18 cellular contexts compared by ENCODE assay signal in genomic region chr15:43293402-43293801, GRCh38. TPM values are rescaled to one million over a fixed set of nuclear protein-coding genes. Genes with fewer than 3 reads are reported as not detected.
DNase-seq lines count a peak whose midpoint lies in the region; ATAC-seq lines count a peak whose summit lies in the region.
"Had no signal": no experiment of that assay in that cellular context is flagged by ENCODE, and none has a peak within 500 bp of the region (broad histone marks: within the 10 kb centered on the region; RNA-seq: fewer than 3 reads in every experiment).

No MANE protein-coding gene starts in this region.

- H3K9ac ChIP-seq in NT2/D1 (ENCODE audit: insufficient read length, low read depth): peak overlapping the region; percentile 32

- H3K27ac Mint-ChIP-seq in activated CD4-positive, alpha-beta memory T cell treated with anti-CD3 and anti-CD28 coated beads for 36 hours: no peak overlapping the region
- no peak overlapping the region for H3K27ac Mint-ChIP-seq in activated CD4-positive, alpha-beta memory T cell treated with anti-CD3 and anti-CD28 coated beads, Interleukin-2, amount 10 ng/mL, durations not matched to agents 7 days and 5 days
- no peak overlapping the region for H3K27ac Mint-ChIP-seq in stimulated activated effector memory CD8-positive, alpha-beta T cell treated with anti-CD3 and anti-CD28 coated beads, Interleukin-12 subunit alpha, Interleukin-12 subunit beta, amount 100 ng/mL, for 72 hours
- H3K27ac Mint-ChIP-seq: activated T-cell treated with anti-CD3 and anti-CD28 coated beads, Interleukin-2, amount 50 U/mL, for 24 hours; T-cell had no signal

- H3K4me3 ChIP-seq in NT2/D1 (ENCODE audit: insufficient read length, low read depth): no peak overlapping the region
- H3K4me3 ChIP-seq: colonic mucosa, heart right ventricle, lung had no signal

- H3K4me3 Mint-ChIP-seq in activated CD4-positive, alpha-beta memory T cell treated with anti-CD3 and anti-CD28 coated beads for 36 hours: no peak overlapping the region
- H3K4me3 Mint-ChIP-seq in activated CD4-positive, alpha-beta memory T cell treated with anti-CD3 and anti-CD28 coated beads, Interleukin-2, amount 10 ng/mL, durations not matched to agents 7 days and 5 days: no peak overlapping the region
- H3K4me3 Mint-ChIP-seq in stimulated activated effector memory CD8-positive, alpha-beta T cell treated with anti-CD3 and anti-CD28 coated beads, Interleukin-12 subunit alpha, Interleukin-12 subunit beta, amount 100 ng/mL, for 72 hours: no peak overlapping the region
- H3K4me3 Mint-ChIP-seq: activated T-cell treated with anti-CD3 and anti-CD28 coated beads, Interleukin-2, amount 50 U/mL, for 24 hours had no signal

- peak; percentile 15 for DNase-seq in activated CD4-positive, alpha-beta memory T cell treated with anti-CD3 and anti-CD28 coated beads for 36 hours
- DNase-seq in activated CD4-positive, alpha-beta memory T cell treated with anti-CD3 and anti-CD28 coated beads, Interleukin-2, amount 10 ng/mL, durations not matched to agents 7 days and 5 days: no peak
- no peak for DNase-seq in NT2/D1 (ENCODE audit: low read depth, low spot score)
- peak; percentile 60 for DNase-seq in iPS DF 19.7 (ENCODE audit: low read depth, low spot score)
- DNase-seq in stimulated activated effector memory CD8-positive, alpha-beta T cell treated with anti-CD3 and anti-CD28 coated beads, Interleukin-12 subunit alpha, Interleukin-12 subunit beta, amount 100 ng/mL, for 72 hours (ENCODE audit: low spot score in 2 of 2): no peak
- no peak for DNase-seq in DMS 273 treated with DMSO at 0.1 percent for 48 hours (lab: John Stamatoyannopoulos, UW)
- no peak for DNase-seq in kidney tubule cell (ENCODE audit: low spot score)
- DNase-seq: activated T-cell treated with anti-CD3 and anti-CD28 coated beads, Interleukin-2, amount 50 U/mL, for 24 hours; colonic mucosa; heart right ventricle; NCI-H510A treated with DMSO at 0.1 percent for 48 hours; small intestine had no signal

- no peaks in the 10 kb centered on the region for H3K9me3 ChIP-seq in NT2/D1 (ENCODE audit: insufficient read depth, low read length)
- H3K9me3 ChIP-seq: colonic mucosa, heart right ventricle, neutrophil had no signal

- intact Hi-C loops in activated CD4-positive, alpha-beta memory T cell treated with anti-CD3 and anti-CD28 coated beads for 36 hours (cut with micrococcal nuclease): no loop called here

- peaks cover 37% of the 10 kb centered on the region for H3K27me3 Mint-ChIP-seq in activated CD4-positive, alpha-beta memory T cell treated with anti-CD3 and anti-CD28 coated beads for 36 hours
- peaks cover 46% of the 10 kb centered on the region for H3K27me3 Mint-ChIP-seq in activated CD4-positive, alpha-beta memory T cell treated with anti-CD3 and anti-CD28 coated beads, Interleukin-2, amount 10 ng/mL, durations not matched to agents 7 days and 5 days

- peaks cover 2% of the 10 kb centered on the region for H3K4me1 ChIP-seq in NT2/D1 (ENCODE audit: insufficient read depth, insufficient read length)
- H3K4me1 ChIP-seq: colonic mucosa had no signal

- H3K36me3 ChIP-seq in NT2/D1 (ENCODE audit: insufficient read depth, insufficient read length, low read length): no peaks in the 10 kb centered on the region
- H3K36me3 ChIP-seq: colonic mucosa, heart right ventricle, neutrophil had no signal

- ATAC-seq in stimulated activated effector memory CD8-positive, alpha-beta T cell treated with anti-CD3 and anti-CD28 coated beads, Interleukin-12 subunit alpha, Interleukin-12 subunit beta, amount 100 ng/mL, for 72 hours: peak; percentile 32
- no peak for ATAC-seq in HG02973 (IDR thresholded peaks at IDR 0.05; ENCODE audit: unreplicated experiment)
- ATAC-seq: activated CD4-positive, CD25-positive, alpha-beta regulatory T cell treated with anti-CD3 and anti-CD28 coated beads, Interleukin-2, amount 50 U/mL, for 24 hours; heart right ventricle had no signal

- no peaks in the 10 kb centered on the region for H3K27me3 ChIP-seq in NT2/D1 (ENCODE audit: insufficient read depth, insufficient read length)

- CTCF ChIA-PET in activated CD4-positive, alpha-beta memory T cell treated with anti-CD3 and anti-CD28 coated beads for 36 hours (lab: Charles Lee): interaction anchor here (1.4 kb wide), 1 partner anchor 68 kb away, joined by 5 read pairs; no protein-coding TSS in a partner anchor
- CTCF ChIA-PET in activated CD4-positive, alpha-beta memory T cell treated with anti-CD3 and anti-CD28 coated beads, Interleukin-2, amount 10 ng/mL, durations not matched to agents 7 days and 5 days (lab: Charles Lee): no interaction called here

- no peaks in the 10 kb centered on the region for H3K36me3 Mint-ChIP-seq in activated CD4-positive, alpha-beta memory T cell treated with anti-CD3 and anti-CD28 coated beads for 36 hours
- H3K36me3 Mint-ChIP-seq in activated CD4-positive, alpha-beta memory T cell treated with anti-CD3 and anti-CD28 coated beads, Interleukin-2, amount 10 ng/mL, durations not matched to agents 7 days and 5 days (ENCODE audit: low read depth): no peaks in the 10 kb centered on the region
- no peaks in the 10 kb centered on the region for H3K36me3 Mint-ChIP-seq in stimulated activated effector memory CD8-positive, alpha-beta T cell treated with anti-CD3 and anti-CD28 coated beads, Interleukin-12 subunit alpha, Interleukin-12 subunit beta, amount 100 ng/mL, for 72 hours
- H3K36me3 Mint-ChIP-seq: T-cell had no signal

- no peaks in the 10 kb centered on the region for H3K9me3 Mint-ChIP-seq in activated CD4-positive, alpha-beta memory T cell treated with anti-CD3 and anti-CD28 coated beads for 36 hours
- no peaks in the 10 kb centered on the region for H3K9me3 Mint-ChIP-seq in activated CD4-positive, alpha-beta memory T cell treated with anti-CD3 and anti-CD28 coated beads, Interleukin-2, amount 10 ng/mL, durations not matched to agents 7 days and 5 days
- no peaks in the 10 kb centered on the region for H3K9me3 Mint-ChIP-seq in stimulated activated effector memory CD8-positive, alpha-beta T cell treated with anti-CD3 and anti-CD28 coated beads, Interleukin-12 subunit alpha, Interleukin-12 subunit beta, amount 100 ng/mL, for 72 hours
- H3K9me3 Mint-ChIP-seq: activated T-cell treated with anti-CD3 and anti-CD28 coated beads, Interleukin-2, amount 50 U/mL, for 24 hours; T-cell had no signal

- H3K4me1 Mint-ChIP-seq in activated CD4-positive, alpha-beta memory T cell treated with anti-CD3 and anti-CD28 coated beads for 36 hours (ENCODE audit: low read depth): peaks cover 3% of the 10 kb centered on the region
- H3K4me1 Mint-ChIP-seq in activated CD4-positive, alpha-beta memory T cell treated with anti-CD3 and anti-CD28 coated beads, Interleukin-2, amount 10 ng/mL, durations not matched to agents 7 days and 5 days: no peaks in the 10 kb centered on the region
- no peaks in the 10 kb centered on the region for H3K4me1 Mint-ChIP-seq in stimulated activated effector memory CD8-positive, alpha-beta T cell treated with anti-CD3 and anti-CD28 coated beads, Interleukin-12 subunit alpha, Interleukin-12 subunit beta, amount 100 ng/mL, for 72 hours

- POLR2A ChIA-PET in activated CD4-positive, alpha-beta memory T cell treated with anti-CD3 and anti-CD28 coated beads for 36 hours (lab: Charles Lee): no interaction called here
- POLR2A ChIA-PET in activated CD4-positive, alpha-beta memory T cell treated with anti-CD3 and anti-CD28 coated beads, Interleukin-2, amount 10 ng/mL, durations not matched to agents 7 days and 5 days (lab: Charles Lee): interaction anchor here (0.6 kb wide), 1 partner anchor 139 kb away, joined by 3 read pairs; no protein-coding TSS in a partner anchor

RNA-seq across cellular contexts. Expression of gene TGM7, which starts 8.7 kb away (rescaled TPM):
- not detected for total RNA-seq in activated CD4-positive, alpha-beta memory T cell treated with anti-CD3 and anti-CD28 coated beads for 36 hours
- total RNA-seq in activated CD4-positive, alpha-beta memory T cell treated with anti-CD3 and anti-CD28 coated beads, Interleukin-2, amount 10 ng/mL, durations not matched to agents 7 days and 5 days: not detected
- total RNA-seq: colonic mucosa, H4, heart right ventricle, lung, T-cell had no signal

RNA-seq across cellular contexts. Expression of gene TGM5, which starts 26.7 kb away (rescaled TPM):
- not detected for total RNA-seq in activated CD4-positive, alpha-beta memory T cell treated with anti-CD3 and anti-CD28 coated beads for 36 hours
- total RNA-seq in activated CD4-positive, alpha-beta memory T cell treated with anti-CD3 and anti-CD28 coated beads, Interleukin-2, amount 10 ng/mL, durations not matched to agents 7 days and 5 days: under 1 TPM; 0.20 to 0.28 TPM
- total RNA-seq: colonic mucosa, H4, heart right ventricle, T-cell had no signal

RNA-seq across cellular contexts. Expression of gene LCMT2, which starts 37.0 kb away (rescaled TPM):
- 1 to 10 TPM; 7.7 to 9.1 TPM for total RNA-seq in activated CD4-positive, alpha-beta memory T cell treated with anti-CD3 and anti-CD28 coated beads for 36 hours
- total RNA-seq in activated CD4-positive, alpha-beta memory T cell treated with anti-CD3 and anti-CD28 coated beads, Interleukin-2, amount 10 ng/mL, durations not matched to agents 7 days and 5 days: 1 to 10 TPM; 8.9 to 9.5 TPM

Comparison
In these comparisons a context has a peak if more than half of its experiments do, and no peak if none do; other contexts are left out.
1. DNase-seq: peak in activated CD4-positive, alpha-beta memory T cell treated with anti-CD3 and anti-CD28 coated beads for 36 hours (single experiment) and iPS DF 19.7 (single experiment); none in activated CD4-positive, alpha-beta memory T cell treated with anti-CD3 and anti-CD28 coated beads, Interleukin-2, amount 10 ng/mL, durations not matched to agents 7 days and 5 days (single experiment), NT2/D1 (single experiment), stimulated activated effector memory CD8-positive, alpha-beta T cell treated with anti-CD3 and anti-CD28 coated beads, Interleukin-12 subunit alpha, Interleukin-12 subunit beta, amount 100 ng/mL, for 72 hours (0 of 2), DMS 273 treated with DMSO at 0.1 percent for 48 hours (single experiment) and kidney tubule cell (single experiment).